ENCODE assay signal across 29 cellular contexts in genomic region chr1:100582943-100583342, GRCh38. TPM values are rescaled to one million over a fixed set of nuclear protein-coding genes. Genes with fewer than 3 reads are reported as not detected.
"Had no signal": no experiment of that assay in that cellular context is flagged by ENCODE, and none has a peak within 500 bp of the region (broad histone marks: within the 10 kb centered on the region; RNA-seq: fewer than 3 reads in every experiment).

No MANE protein-coding gene starts in this region.

- H3K4me1 Mint-ChIP-seq: mesothelial cell of epicardium, neural progenitor cell had no signal

- H3K36me3 Mint-ChIP-seq: activated naive CD4-positive, alpha-beta T cell treated with anti-CD3 and anti-CD28 coated beads, Interleukin-2, amount 10 ng/mL, durations not matched to agents 7 days and 5 days; mesothelial cell of epicardium; naive thymus-derived CD8-positive, alpha-beta T cell; neural progenitor cell had no signal

- H3K9ac ChIP-seq: neural progenitor cell had no signal

- H3K9me3 Mint-ChIP-seq: activated CD8-positive, alpha-beta T cell treated with anti-CD3 and anti-CD28 coated beads for 36 hours; activated naive CD4-positive, alpha-beta T cell treated with anti-CD3 and anti-CD28 coated beads, Interleukin-2, amount 10 ng/mL, durations not matched to agents 7 days and 5 days; neural progenitor cell had no signal

- H3K27ac Mint-ChIP-seq: activated CD4-positive, alpha-beta T cell treated with anti-CD3 and anti-CD28 coated beads, Interleukin-2, amount 10 ng/mL, durations not matched to agents 24 days and 14 days; activated CD8-positive, alpha-beta memory T cell treated with anti-CD3 and anti-CD28 coated beads, Interleukin-2, amount 10 ng/mL, durations not matched to agents 7 days and 5 days; activated CD8-positive, alpha-beta T cell treated with anti-CD3 and anti-CD28 coated beads for 36 hours; activated naive CD4-positive, alpha-beta T cell treated with anti-CD3 and anti-CD28 coated beads, Interleukin-2, amount 10 ng/mL, durations not matched to agents 7 days and 5 days; mesothelial cell of epicardium; naive thymus-derived CD8-positive, alpha-beta T cell; neural progenitor cell had no signal

- H3K9me3 ChIP-seq: body of pancreas, esophagus muscularis mucosa, sigmoid colon, upper lobe of left lung had no signal

- H2AFZ ChIP-seq: neural progenitor cell had no signal

- DNase-seq: activated CD4-positive, alpha-beta T cell treated with anti-CD3 and anti-CD28 coated beads, Interleukin-2, amount 10 ng/mL, durations not matched to agents 24 days and 14 days; activated CD8-positive, alpha-beta memory T cell treated with anti-CD3 and anti-CD28 coated beads, Interleukin-2, amount 10 ng/mL, durations not matched to agents 7 days and 5 days; activated CD8-positive, alpha-beta T cell treated with anti-CD3 and anti-CD28 coated beads for 36 hours; activated effector memory CD4-positive, alpha-beta T cell treated with anti-CD3 and anti-CD28 coated beads, Interleukin-2, amount 50 U/mL, for 16 hours; activated naive CD4-positive, alpha-beta T cell treated with anti-CD3 and anti-CD28 coated beads, Interleukin-2, amount 10 ng/mL, durations not matched to agents 7 days and 5 days; activated T-cell treated with anti-CD3 and anti-CD28 coated beads for 4 hours; anterior cingulate cortex; body of pancreas; central memory CD4-positive, alpha-beta T cell; effector memory CD4-positive, alpha-beta T cell; glutamatergic neuron; left colon; naive thymus-derived CD8-positive, alpha-beta T cell; sigmoid colon; spleen; stimulated activated CD4-positive, alpha-beta T cell treated with anti-CD3 and anti-CD28 coated beads, Interleukin-4, amount 100 ng/mL, for 1 hour; stimulated activated naive CD4-positive, alpha-beta T cell; upper lobe of left lung had no signal

- H3K27ac ChIP-seq: body of pancreas, esophagus muscularis mucosa, neural progenitor cell, sigmoid colon, spleen, upper lobe of left lung, VCaP had no signal

- H3K36me3 ChIP-seq: esophagus muscularis mucosa, neural progenitor cell, sigmoid colon, spleen, upper lobe of left lung had no signal

- H3K4me3 Mint-ChIP-seq: activated CD4-positive, alpha-beta T cell treated with anti-CD3 and anti-CD28 coated beads, Interleukin-2, amount 10 ng/mL, durations not matched to agents 24 days and 14 days; activated CD8-positive, alpha-beta memory T cell treated with anti-CD3 and anti-CD28 coated beads, Interleukin-2, amount 10 ng/mL, durations not matched to agents 7 days and 5 days; activated CD8-positive, alpha-beta T cell treated with anti-CD3 and anti-CD28 coated beads for 36 hours; activated naive CD4-positive, alpha-beta T cell treated with anti-CD3 and anti-CD28 coated beads, Interleukin-2, amount 10 ng/mL, durations not matched to agents 7 days and 5 days; mesothelial cell of epicardium; naive thymus-derived CD8-positive, alpha-beta T cell; neural progenitor cell had no signal

- ATAC-seq: activated CD4-positive, CD25-positive, alpha-beta regulatory T cell treated with anti-CD3 and anti-CD28 coated beads, Interleukin-2, amount 50 U/mL, for 24 hours; activated CD8-positive, alpha-beta memory T cell treated with anti-CD3 and anti-CD28 coated beads, Interleukin-2, amount 10 ng/mL, durations not matched to agents 7 days and 5 days; activated CD8-positive, alpha-beta T cell treated with anti-CD3 and anti-CD28 coated beads for 36 hours; body of pancreas; left colon; naive thymus-derived CD8-positive, alpha-beta T cell; SK-N-SH treated with all-trans-retinoic acid at 6 μM for 48 hours had no signal

- H3K27me3 Mint-ChIP-seq: activated CD8-positive, alpha-beta T cell treated with anti-CD3 and anti-CD28 coated beads for 36 hours; activated naive CD4-positive, alpha-beta T cell treated with anti-CD3 and anti-CD28 coated beads, Interleukin-2, amount 10 ng/mL, durations not matched to agents 7 days and 5 days had no signal

- H3K4me1 ChIP-seq: body of pancreas, neural progenitor cell, sigmoid colon, upper lobe of left lung had no signal

- H3K4me3 ChIP-seq: body of pancreas, esophagus muscularis mucosa, neural progenitor cell, sigmoid colon, spleen, upper lobe of left lung had no signal

- H3K27me3 ChIP-seq: body of pancreas, esophagus muscularis mucosa, neural progenitor cell, sigmoid colon, spleen, upper lobe of left lung had no signal

RNA-seq across cellular contexts. Expression of gene GPR88, which starts 45.0 kb away (rescaled TPM):
- total RNA-seq: activated CD4-positive, alpha-beta T cell treated with anti-CD3 and anti-CD28 coated beads, Interleukin-2, amount 10 ng/mL, durations not matched to agents 24 days and 14 days; activated CD8-positive, alpha-beta memory T cell treated with anti-CD3 and anti-CD28 coated beads, Interleukin-2, amount 10 ng/mL, durations not matched to agents 7 days and 5 days; dermis microvascular lymphatic vessel endothelial cell; lung microvascular endothelial cell; mesothelial cell of epicardium; osteocyte; T-helper 2 cell treated with Interferon-gamma antibody and Interleukin-4, amounts not matched to agents 100 ng/mL and 5 ng/mL, for 36 hours had no signal
- polyA plus RNA-seq: keratinocyte; naive thymus-derived CD8-positive, alpha-beta T cell had no signal
